In genomic region chr2:20292984-20293383, GRCh38 we compare ENCODE assay signal across 25 cellular contexts.
"Had no signal": no experiment of that assay in that cellular context is flagged by ENCODE, and none has a peak within 500 bp of the region (broad histone marks: within the 10 kb centered on the region; RNA-seq: fewer than 3 reads in every experiment).

No MANE protein-coding gene starts in this region.

- H3K27me3 Mint-ChIP-seq: activated CD4-positive, alpha-beta memory T cell treated with anti-CD3 and anti-CD28 coated beads, Interleukin-2, amount 10 ng/mL, durations not matched to agents 7 days and 5 days; activated CD4-positive, alpha-beta T cell treated with anti-CD3 and anti-CD28 coated beads, Interleukin-2, amount 10 ng/mL, durations not matched to agents 7 days and 5 days; activated naive CD8-positive, alpha-beta T cell; activated T-cell treated with anti-CD3 and anti-CD28 coated beads, Interleukin-2, amount 50 U/mL, for 24 hours had no signal

- H3K4me3 Mint-ChIP-seq: activated CD4-positive, alpha-beta memory T cell treated with anti-CD3 and anti-CD28 coated beads, Interleukin-2, amount 10 ng/mL, durations not matched to agents 7 days and 5 days; activated CD4-positive, alpha-beta T cell treated with anti-CD3 and anti-CD28 coated beads, Interleukin-2, amount 10 ng/mL, durations not matched to agents 7 days and 5 days; activated naive CD8-positive, alpha-beta T cell; activated T-cell treated with anti-CD3 and anti-CD28 coated beads, Interleukin-2, amount 50 U/mL, for 24 hours; activated T-cell treated with anti-CD3 and anti-CD28 coated beads, Interleukin-2, amount 50 U/mL, for 72 hours had no signal

- H3K27ac ChIP-seq: brain microvascular endothelial cell, epithelial cell of prostate, esophagus squamous epithelium had no signal

- H3K27me3 ChIP-seq: brain microvascular endothelial cell, esophagus squamous epithelium had no signal

- DNase-seq: activated CD4-positive, alpha-beta memory T cell treated with anti-CD3 and anti-CD28 coated beads, Interleukin-2, amount 10 ng/mL, durations not matched to agents 7 days and 5 days; activated CD4-positive, alpha-beta T cell treated with anti-CD3 and anti-CD28 coated beads for 1 hour; activated CD4-positive, alpha-beta T cell treated with anti-CD3 and anti-CD28 coated beads for 4 hours; activated CD4-positive, alpha-beta T cell treated with anti-CD3 and anti-CD28 coated beads, Interleukin-2, amount 10 ng/mL, durations not matched to agents 7 days and 5 days; activated CD4-positive, alpha-beta T cell treated with anti-CD3 and anti-CD28 coated beads, Interleukin-2, amount 50 U/mL, for 4 hours; activated CD8-positive, alpha-beta memory T cell treated with anti-CD3 and anti-CD28 coated beads, Interleukin-2, amount 50 U/mL, for 48 hours; activated gamma-delta T cell; activated naive CD4-positive, alpha-beta T cell; activated naive CD4-positive, alpha-beta T cell treated with anti-CD3 and anti-CD28 coated beads, Interleukin-2, amount 50 U/mL, for 16 hours; activated T-cell treated with anti-CD3 and anti-CD28 coated beads for 4 hours; activated T-cell treated with anti-CD3 and anti-CD28 coated beads, Interleukin-2, amount 50 U/mL, for 24 hours; activated T-cell treated with anti-CD3 and anti-CD28 coated beads, Interleukin-2, amount 50 U/mL, for 72 hours; amniotic stem cell; anterior cingulate cortex; brain microvascular endothelial cell; caudate nucleus; cortex of kidney; dermis blood vessel endothelial cell; effector CD4-positive, alpha-beta T cell; esophagus squamous epithelium; head of caudate nucleus; T-helper 1 cell; T-helper 2 cell had no signal

- ATAC-seq: activated T-cell treated with anti-CD3 and anti-CD28 coated beads, Interleukin-2, amount 50 U/mL, for 72 hours had no signal

- H3K4me3 ChIP-seq: esophagus squamous epithelium had no signal

- H3K27ac Mint-ChIP-seq: activated CD4-positive, alpha-beta memory T cell treated with anti-CD3 and anti-CD28 coated beads, Interleukin-2, amount 10 ng/mL, durations not matched to agents 7 days and 5 days; activated CD4-positive, alpha-beta T cell treated with anti-CD3 and anti-CD28 coated beads, Interleukin-2, amount 10 ng/mL, durations not matched to agents 7 days and 5 days; activated naive CD8-positive, alpha-beta T cell; activated T-cell treated with anti-CD3 and anti-CD28 coated beads, Interleukin-2, amount 50 U/mL, for 24 hours; activated T-cell treated with anti-CD3 and anti-CD28 coated beads, Interleukin-2, amount 50 U/mL, for 72 hours had no signal

- H3K9me3 ChIP-seq: esophagus squamous epithelium had no signal
